25 cellular contexts compared by ENCODE assay signal in genomic region chr3:54519493-54519892, GRCh38.
"Had no signal": no experiment of that assay in that cellular context is flagged by ENCODE, and none has a peak within 500 bp of the region (broad histone marks: within the 10 kb centered on the region; RNA-seq: fewer than 3 reads in every experiment).

No MANE protein-coding gene starts in this region.

- H3K27ac Mint-ChIP-seq: dendritic cell treated with granulocyte-macrophage colony-stimulating factor and Interleukin-4, amounts not matched to agents 40 ng/mL and 50 ng/mL, for 4 days; effector memory CD8-positive, alpha-beta T cell; endodermal cell had no signal

- H3K9me3 ChIP-seq: colonic mucosa, esophagus squamous epithelium, gastrocnemius medialis had no signal

- H3K27ac ChIP-seq: colonic mucosa, dorsolateral prefrontal cortex, epithelial cell of prostate, esophagus muscularis mucosa, esophagus squamous epithelium, foreskin keratinocyte, gastrocnemius medialis, gastroesophageal sphincter, heart left ventricle, heart right ventricle had no signal

- H3K9me3 Mint-ChIP-seq: dendritic cell treated with granulocyte-macrophage colony-stimulating factor and Interleukin-4, amounts not matched to agents 40 ng/mL and 50 ng/mL, for 4 days; endodermal cell had no signal

- H3K4me1 ChIP-seq: colonic mucosa, esophagus muscularis mucosa, esophagus squamous epithelium, foreskin keratinocyte, gastrocnemius medialis, gastroesophageal sphincter, heart left ventricle, heart right ventricle had no signal

- H3K4me3 ChIP-seq: colonic mucosa, coronary artery, dorsolateral prefrontal cortex, esophagus muscularis mucosa, esophagus squamous epithelium, gastrocnemius medialis, gastroesophageal sphincter, heart left ventricle, heart right ventricle had no signal

- DNase-seq: colonic mucosa; cortex of kidney; dermis blood vessel endothelial cell; dorsolateral prefrontal cortex; effector CD4-positive, alpha-beta T cell; effector CD8-positive, alpha-beta T cell; effector memory CD4-positive, alpha-beta T cell; effector memory CD8-positive, alpha-beta T cell; endodermal cell; erythroblast; esophagus squamous epithelium; foreskin fibroblast; foreskin keratinocyte; foreskin melanocyte; glutamatergic neuron; head of caudate nucleus; heart left ventricle; heart right ventricle had no signal

- H3K4me1 Mint-ChIP-seq: endodermal cell had no signal

- ATAC-seq: effector memory CD8-positive, alpha-beta T cell; esophagus mucosa; foreskin keratinocyte; heart left ventricle had no signal

- H3K4me3 Mint-ChIP-seq: dendritic cell treated with granulocyte-macrophage colony-stimulating factor and Interleukin-4, amounts not matched to agents 40 ng/mL and 50 ng/mL, for 4 days; effector memory CD8-positive, alpha-beta T cell; endodermal cell had no signal

- H3K36me3 ChIP-seq: colonic mucosa, esophagus muscularis mucosa, esophagus squamous epithelium, gastrocnemius medialis, gastroesophageal sphincter, heart left ventricle, heart right ventricle had no signal

- H3K27me3 ChIP-seq: colonic mucosa, dorsolateral prefrontal cortex, esophagus muscularis mucosa, esophagus squamous epithelium, foreskin keratinocyte, gastrocnemius medialis, gastroesophageal sphincter, heart left ventricle, heart right ventricle had no signal

- H3K27me3 Mint-ChIP-seq: dendritic cell treated with granulocyte-macrophage colony-stimulating factor and Interleukin-4, amounts not matched to agents 40 ng/mL and 50 ng/mL, for 4 days; effector memory CD8-positive, alpha-beta T cell had no signal
